28 cellular contexts compared by ENCODE assay signal in genomic region chr11:4916581-4916980, GRCh38. TPM values are rescaled to one million over a fixed set of nuclear protein-coding genes. Genes with fewer than 3 reads are reported as not detected.
"Had no signal": no experiment of that assay in that cellular context is flagged by ENCODE, and none has a peak within 500 bp of the region (broad histone marks: within the 10 kb centered on the region; RNA-seq: fewer than 3 reads in every experiment).

No MANE protein-coding gene starts in this region.

- H3K4me1 ChIP-seq: esophagus squamous epithelium, left ventricle myocardium inferior, parathyroid adenoma, prostate gland, spleen, transverse colon had no signal

- ATAC-seq: sciatic nerve; stimulated activated naive B cell treated with anti-CD40 and anti-IgM and Interleukin-4, amounts not matched to agents 10 μg/mL and 1 μg/mL and 100 μg/mL, for 72 hours; stimulated activated naive CD8-positive, alpha-beta T cell treated with anti-CD3 and anti-CD28 coated beads, Interleukin-15, amount 100 ng/mL, for 72 hours had no signal

- H3K9me3 Mint-ChIP-seq: central memory CD8-positive, alpha-beta T cell; nephron progenitor cell had no signal

- H3K27me3 ChIP-seq: esophagus squamous epithelium, spleen, transverse colon had no signal

- H3K27ac Mint-ChIP-seq: nephron progenitor cell; stimulated activated naive B cell treated with anti-CD40 and anti-IgM and Interleukin-4, amounts not matched to agents 10 μg/mL and 1 μg/mL and 100 μg/mL, for 72 hours; stimulated activated naive CD8-positive, alpha-beta T cell treated with anti-CD3 and anti-CD28 coated beads, Interleukin-15, amount 100 ng/mL, for 72 hours had no signal

- H3K27me3 Mint-ChIP-seq: central memory CD8-positive, alpha-beta T cell; stimulated activated naive B cell treated with anti-CD40 and anti-IgM and Interleukin-4, amounts not matched to agents 10 μg/mL and 1 μg/mL and 100 μg/mL, for 72 hours had no signal

- H3K4me3 Mint-ChIP-seq: central memory CD8-positive, alpha-beta T cell; naive B cell; nephron progenitor cell; stimulated activated naive B cell treated with anti-CD40 and anti-IgM and Interleukin-4, amounts not matched to agents 10 μg/mL and 1 μg/mL and 100 μg/mL, for 72 hours; stimulated activated naive CD8-positive, alpha-beta T cell treated with anti-CD3 and anti-CD28 coated beads, Interleukin-15, amount 100 ng/mL, for 72 hours had no signal

- H3K9me3 ChIP-seq: esophagus squamous epithelium, left ventricle myocardium inferior, prostate gland, spleen, thoracic aorta, transverse colon had no signal

- DNase-seq: cortex of kidney; dorsolateral prefrontal cortex; effector CD8-positive, alpha-beta T cell; esophagus squamous epithelium; foreskin fibroblast; kidney; left ventricle myocardium inferior; mesendoderm; naive B cell; nephron progenitor cell; retina; spleen; stimulated activated CD4-positive, alpha-beta T cell treated with anti-CD3 and anti-CD28 coated beads, Interleukin-15, amount 100 ng/mL, for 24 hours; stimulated activated CD4-positive, alpha-beta T cell treated with anti-CD3 and anti-CD28 coated beads, Interleukin-1b, Interleukin-23, amount 100 ng/mL, for 48 hours; stimulated activated CD4-positive, alpha-beta T cell treated with anti-CD3 and anti-CD28 coated beads, Interleukin-4, amount 100 ng/mL, for 4 hours; stimulated activated naive B cell treated with anti-CD40 and anti-IgM and Interleukin-4, amounts not matched to agents 10 μg/mL and 1 μg/mL and 100 μg/mL, for 72 hours; stimulated activated naive CD8-positive, alpha-beta T cell treated with anti-CD3 and anti-CD28 coated beads, Interleukin-15, amount 100 ng/mL, for 72 hours; transverse colon had no signal

- H3K4me1 Mint-ChIP-seq: central memory CD8-positive, alpha-beta T cell; stimulated activated naive CD8-positive, alpha-beta T cell treated with anti-CD3 and anti-CD28 coated beads, Interleukin-15, amount 100 ng/mL, for 72 hours had no signal

- H3K36me3 Mint-ChIP-seq: naive B cell; stimulated activated naive B cell treated with anti-CD40 and anti-IgM and Interleukin-4, amounts not matched to agents 10 μg/mL and 1 μg/mL and 100 μg/mL, for 72 hours had no signal

- H3K36me3 ChIP-seq: esophagus squamous epithelium, left ventricle myocardium inferior, prostate gland, spleen, thoracic aorta, transverse colon had no signal

- H3K4me3 ChIP-seq: dorsolateral prefrontal cortex, esophagus squamous epithelium, left ventricle myocardium inferior, prostate gland, spleen, thoracic aorta, transverse colon had no signal

RNA-seq across cellular contexts. Expression of gene OR51G2, which starts 2.6 kb away (rescaled TPM):
- total RNA-seq: dorsolateral prefrontal cortex, esophagus squamous epithelium, kidney, left ventricle myocardium inferior, lung microvascular endothelial cell, omental fat pad, prostate gland, sciatic nerve, skeletal muscle tissue, spleen, subcutaneous adipose tissue, thoracic aorta, transverse colon, ureter had no signal

RNA-seq across cellular contexts. Expression of gene OR51G1, which starts 7.6 kb away (rescaled TPM):
- total RNA-seq: dorsolateral prefrontal cortex, esophagus squamous epithelium, kidney, left ventricle myocardium inferior, lung microvascular endothelial cell, omental fat pad, prostate gland, sciatic nerve, skeletal muscle tissue, spleen, subcutaneous adipose tissue, thoracic aorta, transverse colon, ureter had no signal

RNA-seq across cellular contexts. Expression of gene OR51A7, which starts 13.0 kb away (rescaled TPM):
- total RNA-seq: dorsolateral prefrontal cortex, esophagus squamous epithelium, kidney, left ventricle myocardium inferior, lung microvascular endothelial cell, omental fat pad, prostate gland, sciatic nerve, skeletal muscle tissue, spleen, subcutaneous adipose tissue, thoracic aorta, transverse colon, ureter had no signal

RNA-seq across cellular contexts. Expression of gene OR51A4, which starts 30.8 kb away (rescaled TPM):
- total RNA-seq: dorsolateral prefrontal cortex, esophagus squamous epithelium, kidney, left ventricle myocardium inferior, lung microvascular endothelial cell, omental fat pad, prostate gland, sciatic nerve, skeletal muscle tissue, spleen, subcutaneous adipose tissue, thoracic aorta, transverse colon, ureter had no signal

RNA-seq across cellular contexts. Expression of gene OR51T1, which starts 34.9 kb away (rescaled TPM):
- total RNA-seq: esophagus squamous epithelium, kidney, left ventricle myocardium inferior, lung microvascular endothelial cell, omental fat pad, prostate gland, sciatic nerve, skeletal muscle tissue, spleen, subcutaneous adipose tissue, thoracic aorta, transverse colon, ureter had no signal
